24 cellular contexts compared by ENCODE assay signal in the genomic region with DNA sequence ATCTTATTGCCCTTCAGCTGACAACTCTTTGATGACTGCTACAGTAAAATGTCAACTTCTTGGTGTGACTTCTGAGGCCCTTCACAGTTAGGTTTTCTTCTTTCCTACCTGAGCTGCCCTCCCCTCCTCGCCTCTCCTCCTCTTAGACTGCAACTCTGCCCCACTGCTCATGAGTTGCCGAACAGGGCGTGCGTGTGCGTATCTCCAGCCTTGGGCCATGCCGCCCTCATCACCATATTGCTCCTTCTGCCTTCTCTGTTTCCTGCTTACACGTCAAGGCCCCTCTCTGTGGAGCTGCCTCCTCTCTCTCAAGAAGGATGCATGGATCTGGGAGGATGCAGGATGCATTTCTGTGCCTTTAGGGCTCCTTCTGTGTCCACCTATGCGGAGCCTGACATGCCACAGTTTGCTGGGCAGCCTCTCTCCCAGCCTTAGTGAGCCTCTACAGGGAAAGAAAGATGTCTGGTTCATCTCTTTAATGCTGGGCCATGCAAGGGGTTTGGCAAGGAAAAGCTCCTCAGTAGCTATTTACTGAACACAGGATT.
"Had no signal": no experiment of that assay in that cellular context is flagged by ENCODE, and none has a peak within 500 bp of the region (broad histone marks: within the 10 kb centered on the region; RNA-seq: fewer than 3 reads in every experiment).

No MANE protein-coding gene starts in this region.

- ATAC-seq: activated CD4-positive, CD25-positive, alpha-beta regulatory T cell treated with anti-CD3 and anti-CD28 coated beads, Interleukin-2, amount 50 U/mL, for 24 hours; activated CD8-positive, alpha-beta T cell treated with anti-CD3 and anti-CD28 coated beads, Interleukin-2, amount 10 ng/mL, durations not matched to agents 7 days and 5 days; SK-N-SH treated with all-trans-retinoic acid at 6 μM for 48 hours had no signal

- H3K9me3 ChIP-seq: MG63, SJSA1 had no signal

- H3K4me3 Mint-ChIP-seq: activated CD8-positive, alpha-beta T cell treated with anti-CD3 and anti-CD28 coated beads, Interleukin-2, amount 10 ng/mL, durations not matched to agents 7 days and 5 days; activated naive CD4-positive, alpha-beta T cell treated with anti-CD3 and anti-CD28 coated beads, Interleukin-2, amount 50 U/mL, for 24 hours; activated T-cell treated with anti-CD3 and anti-CD28 coated beads, Interleukin-2, amount 50 U/mL, for 24 hours; activated T-helper 1 cell treated with anti-CD3 and anti-CD28 coated beads, Interleukin-12 subunit alpha, Interleukin-12 subunit beta, Interleukin-2, Interleukin-4 antibody, amounts not matched to agents 30 ng/mL and 10 ng/mL and 1 ng/mL, durations not matched to agents 14 hours and 24 hours and 36 hours; T-helper 2 cell treated with Interferon-gamma antibody and Interleukin-4, amounts not matched to agents 5 μg/mL and 100 μg/mL, for 36 hours had no signal

- H3K4me1 ChIP-seq: SJSA1 had no signal

- H3K9me3 Mint-ChIP-seq: activated naive CD4-positive, alpha-beta T cell treated with anti-CD3 and anti-CD28 coated beads, Interleukin-2, amount 50 U/mL, for 24 hours; activated T-cell treated with anti-CD3 and anti-CD28 coated beads, Interleukin-2, amount 50 U/mL, for 24 hours; activated T-helper 1 cell treated with anti-CD3 and anti-CD28 coated beads, Interleukin-12 subunit alpha, Interleukin-12 subunit beta, Interleukin-2, Interleukin-4 antibody, amounts not matched to agents 30 ng/mL and 10 ng/mL and 1 ng/mL, durations not matched to agents 14 hours and 24 hours and 36 hours; T-helper 2 cell treated with Interferon-gamma antibody and Interleukin-4, amounts not matched to agents 5 μg/mL and 100 μg/mL, for 36 hours had no signal

- H3K36me3 ChIP-seq: brain microvascular endothelial cell, MG63, SJSA1 had no signal

- DNase-seq: activated CD4-positive, alpha-beta T cell treated with anti-CD3 and anti-CD28 coated beads for 4 hours; activated CD8-positive, alpha-beta T cell treated with anti-CD3 and anti-CD28 coated beads, Interleukin-2, amount 10 ng/mL, durations not matched to agents 7 days and 5 days; activated effector memory CD4-positive, alpha-beta T cell treated with Interleukin-2 at 50 U/mL for 16 hours; activated naive CD4-positive, alpha-beta T cell; activated T-cell treated with anti-CD3 and anti-CD28 coated beads, Interleukin-2, amount 50 U/mL, for 24 hours; amygdala; brain microvascular endothelial cell; MG63; MV-4-11; NCI-H1105; NCI-H1436; NCI-H1694 treated with DMSO at 0.1 percent for 48 hours; NCI-H2029 treated with DMSO at 0.1 percent for 48 hours; NCI-H510A treated with DMSO at 0.1 percent for 48 hours; NCI-H69; NK-92 treated with Interleukin-12 subunit alpha and Interleukin-12 subunit beta, amount 100 ng/mL, for 24 hours; SHP77; SW 1271 had no signal

- H3K27me3 Mint-ChIP-seq: activated naive CD4-positive, alpha-beta T cell treated with anti-CD3 and anti-CD28 coated beads, Interleukin-2, amount 50 U/mL, for 24 hours; activated T-cell treated with anti-CD3 and anti-CD28 coated beads, Interleukin-2, amount 50 U/mL, for 24 hours had no signal

- H3K27me3 ChIP-seq: MG63, SJSA1 had no signal

- H3K4me3 ChIP-seq: MG63, SJSA1 had no signal

- H3K4me1 Mint-ChIP-seq: activated naive CD4-positive, alpha-beta T cell treated with anti-CD3 and anti-CD28 coated beads, Interleukin-2, amount 50 U/mL, for 24 hours had no signal

- H3K27ac ChIP-seq: brain microvascular endothelial cell, SJSA1 had no signal

- H3K36me3 Mint-ChIP-seq: activated naive CD4-positive, alpha-beta T cell treated with anti-CD3 and anti-CD28 coated beads, Interleukin-2, amount 50 U/mL, for 24 hours had no signal

- H3K27ac Mint-ChIP-seq: activated naive CD4-positive, alpha-beta T cell treated with anti-CD3 and anti-CD28 coated beads, Interleukin-2, amount 50 U/mL, for 24 hours; activated T-cell treated with anti-CD3 and anti-CD28 coated beads, Interleukin-2, amount 50 U/mL, for 24 hours; activated T-helper 1 cell treated with anti-CD3 and anti-CD28 coated beads, Interleukin-12 subunit alpha, Interleukin-12 subunit beta, Interleukin-2, Interleukin-4 antibody, amounts not matched to agents 30 ng/mL and 10 ng/mL and 1 ng/mL, durations not matched to agents 14 hours and 24 hours and 36 hours; T-helper 2 cell treated with Interferon-gamma antibody and Interleukin-4, amounts not matched to agents 5 μg/mL and 100 μg/mL, for 36 hours had no signal
